In the genomic region with DNA sequence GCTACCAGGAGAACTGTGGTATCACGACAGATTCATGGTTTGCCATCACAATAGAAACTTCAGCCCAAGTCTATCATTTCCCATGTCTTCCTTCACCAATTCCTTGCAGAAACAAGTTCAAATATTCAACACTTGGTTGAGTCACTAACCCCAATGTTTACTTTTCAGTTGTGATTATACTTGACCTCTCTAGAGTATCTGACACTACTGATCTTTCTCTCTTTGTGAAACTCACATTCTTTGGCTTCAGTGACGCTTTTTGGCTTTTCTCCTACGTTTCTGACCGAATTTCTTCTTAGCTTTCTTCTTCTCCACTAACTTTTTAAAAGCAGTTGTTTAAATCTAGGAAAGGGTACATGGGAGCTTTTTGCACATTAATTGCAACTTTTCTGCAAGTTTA, we compare ENCODE assay signal across 19 cellular contexts.
DNase-seq lines count a peak whose midpoint lies in the region; FAIRE-seq and TF ChIP-seq lines count a peak whose summit lies in the region.
"Had no signal": no experiment of that assay in that cellular context is flagged by ENCODE, and none has a peak within 500 bp of the region (broad histone marks: within the 10 kb centered on the region; RNA-seq: fewer than 3 reads in every experiment).

No MANE protein-coding gene starts in this region.

- CTCF ChIA-PET in RWPE1 (lab: Yijun Ruan, JAX): no interaction called here

- H3K27ac ChIP-seq in RWPE1: no peak overlapping the region
- H3K27ac ChIP-seq: gastrocnemius medialis had no signal

- DNase-seq in EL (peak; percentile 4), RWPE1 (ENCODE audit: low spot score) (peak; percentile 34), fibroblast of mammary gland (ENCODE audit: low read depth) (peak; percentile 81), urothelium cell line (ENCODE audit: low spot score) (peak; percentile 61), GM10266 (ENCODE audit: extremely low spot score) (no peak), ecto neural progenitor cell (ENCODE audit: low spot score) (no peak), NCI-H748 (lab: John Stamatoyannopoulos, UW; ENCODE audit: unreplicated experiment) (no peak)
- DNase-seq: activated CD4-positive, CD25-positive, alpha-beta regulatory T cell; activated naive CD8-positive, alpha-beta T cell treated with anti-CD3 and anti-CD28 coated beads, Interleukin-2, amount 50 U/mL, for 24 hours; CD4-positive, alpha-beta T cell; DMS79; gastrocnemius medialis; MG63; NCI-H1694; NCI-H345; SHP77; stimulated activated CD4-positive, alpha-beta T cell treated with anti-CD3 and anti-CD28 coated beads, Interleukin-4, amount 100 ng/mL, for 4 hours; stimulated activated CD8-positive, alpha-beta memory T cell treated with anti-CD3 and anti-CD28 coated beads, Interleukin-4, amount 100 ng/mL, for 48 hours had no signal

- no peak for FAIRE-seq in urothelium cell line (lab: Jason Lieb, UNC)

- TF ChIP-seq CTCF in RWPE1 (conservative IDR thresholded peaks at IDR 0.05; ENCODE audit: low read depth) (no peak), fibroblast of mammary gland (conservative IDR thresholded peaks at IDR 0.05; ENCODE audit: control insufficient read depth, insufficient read depth, low read depth, low read length) (no peak), GM10266 (IDR thresholded peaks at IDR 0.05; ENCODE audit: control insufficient read depth, insufficient read depth, low read depth, missing control alignments) (no peak)

- no peak overlapping the region for H3K4me3 ChIP-seq in fibroblast of mammary gland (ENCODE audit: control insufficient read depth, low read depth, low read length)
- H3K4me3 ChIP-seq: gastrocnemius medialis, MG63, smooth muscle cell had no signal

- POLR2A ChIA-PET in RWPE1 (lab: Yijun Ruan, JAX; ENCODE audit: low non-redundant PET): no interaction called here

Comparison
In these comparisons a context has a peak if more than half of its experiments do, and no peak if none do; other contexts are left out.
1. DNase-seq: peak in EL (single experiment), RWPE1 (single experiment), fibroblast of mammary gland (single experiment) and urothelium cell line (single experiment); none in GM10266 (single experiment), ecto neural progenitor cell (single experiment) and NCI-H748 (single experiment).